Comparison of ENCODE assay signal across 1 cellular context in the genomic region with DNA sequence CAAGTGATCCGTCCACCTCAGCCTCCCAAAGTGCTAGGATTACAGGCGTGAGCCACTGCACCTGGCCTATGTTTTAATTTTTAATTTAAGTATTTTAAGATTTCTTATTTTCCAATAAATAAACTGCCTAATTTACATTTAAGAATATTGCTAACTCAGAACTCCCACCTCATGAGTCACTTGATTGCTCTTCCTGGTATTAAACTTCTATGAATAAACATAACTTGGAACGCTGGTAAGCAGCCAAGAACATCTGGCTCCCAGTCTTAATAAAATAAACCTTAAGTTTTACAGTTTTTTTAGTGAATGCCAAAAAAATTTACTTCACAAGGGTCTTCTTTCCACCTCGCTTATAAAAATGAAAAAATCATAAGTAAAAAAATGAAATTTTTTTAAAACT.
TF ChIP-seq lines count a peak whose summit lies in the region.

No MANE protein-coding gene starts in this region.

TF ChIP-seq in endothelial cell of umbilical vein, 7 proteins besides CTCF, POLR2A, EP300 and RAD21:
- no peak for TF ChIP-seq GATA2 (IDR thresholded peaks at IDR 0.05; ENCODE audit: insufficient read depth, insufficient read length, low read depth, low read length)
- TF ChIP-seq JUN (IDR thresholded peaks at IDR 0.05; ENCODE audit: borderline replicate concordance, insufficient read depth, insufficient read length, low read depth), result no peak
- TF ChIP-seq FOS (IDR thresholded peaks at IDR 0.05; ENCODE audit: borderline replicate concordance, insufficient read depth, low read length), result no peak
- TF ChIP-seq MYC (IDR thresholded peaks at IDR 0.05; ENCODE audit: low read depth, low read length), result no peak
- TF ChIP-seq, protein P1, sequence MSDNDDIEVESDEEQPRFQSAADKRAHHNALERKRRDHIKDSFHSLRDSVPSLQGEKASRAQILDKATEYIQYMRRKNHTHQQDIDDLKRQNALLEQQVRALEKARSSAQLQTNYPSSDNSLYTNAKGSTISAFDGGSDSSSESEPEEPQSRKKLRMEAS (IDR thresholded peaks at IDR 0.05; ENCODE audit: insufficient read depth, insufficient read length), result no peak
- TF ChIP-seq POLR2AphosphoS5 (IDR thresholded peaks at IDR 0.05; ENCODE audit: insufficient read depth, low read depth, low read length), result no peak
- no peak for TF ChIP-seq EZH2 (IDR thresholded peaks at IDR 0.05; ENCODE audit: borderline replicate concordance, low read depth, low read length, severe bottlenecking)
